ENCODE assay signal across 11 cellular contexts in genomic region chr9:123642291-123643278, GRCh38.
DNase-seq lines count a peak whose midpoint lies in the region; ATAC-seq and TF ChIP-seq lines count a peak whose summit lies in the region.
"Had no signal": no experiment of that assay in that cellular context is flagged by ENCODE, and none has a peak within 500 bp of the region (broad histone marks: within the 10 kb centered on the region; RNA-seq: fewer than 3 reads in every experiment).

No MANE protein-coding gene starts in this region.

- no peak for TF ChIP-seq POLR2A in GM18505 (IDR thresholded peaks at IDR 0.05; ENCODE audit: borderline replicate concordance, extremely low read depth, insufficient read depth, insufficient read length)

- no peak for TF ChIP-seq CTCF in progenitor cell of endocrine pancreas (IDR thresholded peaks at IDR 0.05; ENCODE audit: unreplicated experiment)

- peaks cover 14% of the 10 kb centered on the region for H3K36me3 Mint-ChIP-seq in progenitor cell of endocrine pancreas (ENCODE audit: insufficient read depth)

- peak overlapping the region; percentile 48 for H3K27ac ChIP-seq in caudate nucleus (ENCODE audit: low read depth, low read length)

- peaks cover 12% of the 10 kb centered on the region for H3K4me1 Mint-ChIP-seq in progenitor cell of endocrine pancreas (ENCODE audit: low read depth)

- no peak for ATAC-seq in HG02884 (IDR thresholded peaks at IDR 0.05; ENCODE audit: unreplicated experiment)
- no peak for ATAC-seq in GM18505 (IDR thresholded peaks at IDR 0.05; ENCODE audit: unreplicated experiment)

- peaks cover 57% of the 10 kb centered on the region for H3K27me3 Mint-ChIP-seq in progenitor cell of endocrine pancreas
- H3K27me3 Mint-ChIP-seq: dendritic cell treated with granulocyte-macrophage colony-stimulating factor and Interleukin-4, amounts not matched to agents 40 ng/mL and 50 ng/mL, for 4 days had no signal

- no peak overlapping the region for H3K27ac Mint-ChIP-seq in progenitor cell of endocrine pancreas
- H3K27ac Mint-ChIP-seq: dendritic cell treated with granulocyte-macrophage colony-stimulating factor and Interleukin-4, amounts not matched to agents 40 ng/mL and 50 ng/mL, for 4 days had no signal

- no peaks in the 10 kb centered on the region for H3K9me3 Mint-ChIP-seq in progenitor cell of endocrine pancreas (ENCODE audit: low read depth)
- H3K9me3 Mint-ChIP-seq: dendritic cell treated with granulocyte-macrophage colony-stimulating factor and Interleukin-4, amounts not matched to agents 40 ng/mL and 50 ng/mL, for 4 days had no signal

- peak; percentile 97 for DNase-seq in DMS79 treated with DMSO at 0.1 percent for 48 hours (lab: John Stamatoyannopoulos, UW)
- DNase-seq in NCI-H2227 (lab: John Stamatoyannopoulos, UW; ENCODE audit: unreplicated experiment), result peak; percentile 68
- DNase-seq in caudate nucleus (lab: John Stamatoyannopoulos, UW), result peak in 33 of 61 donors; percentile 4 to 71 (median 22)
- peak; percentile 32 for DNase-seq in occipital lobe (lab: John Stamatoyannopoulos, UW)
- no peak for DNase-seq in iPS-NIHi7 (ENCODE audit: extremely low spot score)
- DNase-seq in progenitor cell of endocrine pancreas (ENCODE audit: low spot score, unreplicated experiment), result no peak
- DNase-seq: Caco-2, T-helper 1 cell had no signal

- no peak overlapping the region for H3K4me3 Mint-ChIP-seq in progenitor cell of endocrine pancreas (ENCODE audit: low read depth)
- H3K4me3 Mint-ChIP-seq: dendritic cell treated with granulocyte-macrophage colony-stimulating factor and Interleukin-4, amounts not matched to agents 40 ng/mL and 50 ng/mL, for 4 days had no signal

Comparison
In these comparisons a context has a peak if more than half of its experiments do, and no peak if none do; other contexts are left out.
1. DNase-seq: peak in DMS79 treated with DMSO at 0.1 percent for 48 hours (single experiment), NCI-H2227 (single experiment), caudate nucleus (33 of 61) and occipital lobe (single experiment); none in iPS-NIHi7 (single experiment) and progenitor cell of endocrine pancreas (single experiment).